Comparison of ENCODE assay signal across 8 cellular contexts in genomic region chr15:45276851-45277250, GRCh38. TPM values are rescaled to one million over a fixed set of nuclear protein-coding genes. Genes with fewer than 3 reads are reported as not detected.
DNase-seq lines count a peak whose midpoint lies in the region; ATAC-seq and TF ChIP-seq lines count a peak whose summit lies in the region.

No MANE protein-coding gene starts in this region.

- H2BK12ac ChIP-seq in mesenchymal stem cell (ENCODE audit: low read length in 2 of 2): no peak overlapping the region

- no peaks in the 10 kb centered on the region for H3K36me3 ChIP-seq in mesenchymal stem cell (ENCODE audit: control insufficient read depth in 1 of 2, insufficient read depth in 2 of 2, low read depth in 1 of 2, low read length in 2 of 2)

- no peak overlapping the region for H3K18ac ChIP-seq in mesenchymal stem cell (ENCODE audit: low read depth in 1 of 2, low read length in 2 of 2)

- peak overlapping the region in 1 of 5 experiments; percentile 95 for H3K27ac Mint-ChIP-seq in brain
- H3K27ac Mint-ChIP-seq in T-helper 2 cell treated with Interferon-gamma antibody and Interleukin-4, amounts not matched to agents 5 μg/mL and 100 μg/mL, for 36 hours: no peak overlapping the region

- H3K9ac ChIP-seq in mesenchymal stem cell (ENCODE audit: low read length): no peak overlapping the region

- no peaks in the 10 kb centered on the region for H3K36me3 Mint-ChIP-seq in brain
- H3K36me3 Mint-ChIP-seq in T-helper 2 cell treated with Interferon-gamma antibody and Interleukin-4, amounts not matched to agents 5 μg/mL and 100 μg/mL, for 36 hours (ENCODE audit: low read depth): peaks cover 4% of the 10 kb centered on the region

- peaks cover 37% of the 10 kb centered on the region for H3K4me1 Mint-ChIP-seq in brain
- H3K4me1 Mint-ChIP-seq in T-helper 2 cell treated with Interferon-gamma antibody and Interleukin-4, amounts not matched to agents 5 μg/mL and 100 μg/mL, for 36 hours (ENCODE audit: low read depth): peaks cover 16% of the 10 kb centered on the region

- H3K4me2 ChIP-seq in mesenchymal stem cell (ENCODE audit: low read length, poor library complexity, severe bottlenecking): no peak overlapping the region

- peak overlapping the region in 2 of 5 experiments; percentile 14 to 50 for H3K4me3 Mint-ChIP-seq in brain
- H3K4me3 Mint-ChIP-seq in T-helper 2 cell treated with Interferon-gamma antibody and Interleukin-4, amounts not matched to agents 5 μg/mL and 100 μg/mL, for 36 hours: no peak overlapping the region

- H3K27ac ChIP-seq in mesenchymal stem cell (ENCODE audit: low read length, poor library complexity, severe bottlenecking): no peak overlapping the region

- H3K23ac ChIP-seq in mesenchymal stem cell (ENCODE audit: low read length in 2 of 2): no peak overlapping the region

- ATAC-seq in GM19035 (IDR thresholded peaks at IDR 0.05; ENCODE audit: unreplicated experiment): no peak

- H2BK15ac ChIP-seq in mesenchymal stem cell (ENCODE audit: low read depth, poor library complexity, severe bottlenecking): no peak overlapping the region

- H3K4ac ChIP-seq in mesenchymal stem cell (ENCODE audit: low read depth in 1 of 2, low read length in 2 of 2): no peak overlapping the region

- peaks cover 1% of the 10 kb centered on the region for H3K4me1 ChIP-seq in mesenchymal stem cell (ENCODE audit: control insufficient read depth, insufficient read depth, low read depth, low read length)

- H2BK120ac ChIP-seq in mesenchymal stem cell (ENCODE audit: low read depth, low read length): no peak overlapping the region

- no peak overlapping the region for H2BK5ac ChIP-seq in mesenchymal stem cell (ENCODE audit: low read depth, low read length, poor library complexity, severe bottlenecking)

- H3K14ac ChIP-seq in mesenchymal stem cell (ENCODE audit: low read length in 2 of 2): no peak overlapping the region

- DNase-seq in GM10266 (ENCODE audit: extremely low spot score) (no peak), NCI-H146 treated with DMSO at 0.1 percent for 48 hours (lab: John Stamatoyannopoulos, UW; ENCODE audit: unreplicated experiment) (peak; percentile 2), mesenchymal stem cell (peak; percentile 13), DMS79 (lab: John Stamatoyannopoulos, UW) (no peak)
- no peak for DNase-seq in activated CD4-positive, CD25-positive, alpha-beta regulatory T cell (lab: John Stamatoyannopoulos, UW)
- no peak for DNase-seq in T-helper 2 cell treated with Interferon-gamma antibody and Interleukin-4, amounts not matched to agents 5 μg/mL and 100 μg/mL, for 36 hours (ENCODE audit: low spot score)

- H4K8ac ChIP-seq in mesenchymal stem cell (ENCODE audit: low read length): no peak overlapping the region

- H4K91ac ChIP-seq in mesenchymal stem cell (ENCODE audit: low read length): no peak overlapping the region

- no peaks in the 10 kb centered on the region for H3K79me1 ChIP-seq in mesenchymal stem cell (replicated peaks; ENCODE audit: low read length, poor library complexity, severe bottlenecking)

- peaks cover 0 to 1% of the 10 kb centered on the region in 2 experiments for H3K27me3 ChIP-seq in mesenchymal stem cell (ENCODE audit: control insufficient read depth in 1 of 2, insufficient read depth in 1 of 2, low read length in 2 of 2)

- H2AK5ac ChIP-seq in mesenchymal stem cell (ENCODE audit: low read length, severe bottlenecking): no peak overlapping the region

- no peak overlapping the region for H2AFZ ChIP-seq in mesenchymal stem cell (ENCODE audit: low read depth, low read length)

- H3K9me3 Mint-ChIP-seq in brain: no peaks in the 10 kb centered on the region
- H3K9me3 Mint-ChIP-seq in T-helper 2 cell treated with Interferon-gamma antibody and Interleukin-4, amounts not matched to agents 5 μg/mL and 100 μg/mL, for 36 hours: peaks cover 3% of the 10 kb centered on the region

- no peaks in the 10 kb centered on the region for H3K9me3 ChIP-seq in mesenchymal stem cell (ENCODE audit: control insufficient read depth, low read length)

- no peak overlapping the region for H3K4me3 ChIP-seq in mesenchymal stem cell (ENCODE audit: insufficient read depth in 1 of 2, low read depth in 1 of 2, low read length in 2 of 2)

- peak; percentile 46 for TF ChIP-seq CTCF in GM10266 (IDR thresholded peaks at IDR 0.05; ENCODE audit: control insufficient read depth, insufficient read depth, low read depth, missing control alignments)
- TF ChIP-seq CTCF in brain (conservative IDR thresholded peaks at IDR 0.05): peak; percentile 57 to 59

- H3K27me3 Mint-ChIP-seq in brain: peaks cover 12% of the 10 kb centered on the region
- H3K27me3 Mint-ChIP-seq in T-helper 2 cell treated with Interferon-gamma antibody and Interleukin-4, amounts not matched to agents 5 μg/mL and 100 μg/mL, for 36 hours (ENCODE audit: low read depth): peaks cover 3% of the 10 kb centered on the region

- WGBS in mesenchymal stem cell: no CpG with 5 or more reads among the region's 2 CpGs

RNA-seq across cellular contexts. Expression of gene SLC28A2, which starts 24.8 kb away (rescaled TPM):
- polyA plus RNA-seq in brain (ENCODE audit: insufficient read depth, low read depth, low replicate concordance): not detected
- not detected for polyA plus RNA-seq in mesenchymal stem cell (2013, experiment 1 of 2)
- not detected for polyA plus RNA-seq in mesenchymal stem cell (2013, experiment 2 of 2)

Comparison
In these comparisons a context has a peak if more than half of its experiments do, and no peak if none do; other contexts are left out.
1. DNase-seq: peak in NCI-H146 treated with DMSO at 0.1 percent for 48 hours (single experiment) and mesenchymal stem cell (single experiment); none in GM10266 (single experiment), activated CD4-positive, CD25-positive, alpha-beta regulatory T cell (0 of 4), DMS79 (single experiment) and T-helper 2 cell treated with Interferon-gamma antibody and Interleukin-4, amounts not matched to agents 5 μg/mL and 100 μg/mL, for 36 hours (single experiment).